In the genomic region with DNA sequence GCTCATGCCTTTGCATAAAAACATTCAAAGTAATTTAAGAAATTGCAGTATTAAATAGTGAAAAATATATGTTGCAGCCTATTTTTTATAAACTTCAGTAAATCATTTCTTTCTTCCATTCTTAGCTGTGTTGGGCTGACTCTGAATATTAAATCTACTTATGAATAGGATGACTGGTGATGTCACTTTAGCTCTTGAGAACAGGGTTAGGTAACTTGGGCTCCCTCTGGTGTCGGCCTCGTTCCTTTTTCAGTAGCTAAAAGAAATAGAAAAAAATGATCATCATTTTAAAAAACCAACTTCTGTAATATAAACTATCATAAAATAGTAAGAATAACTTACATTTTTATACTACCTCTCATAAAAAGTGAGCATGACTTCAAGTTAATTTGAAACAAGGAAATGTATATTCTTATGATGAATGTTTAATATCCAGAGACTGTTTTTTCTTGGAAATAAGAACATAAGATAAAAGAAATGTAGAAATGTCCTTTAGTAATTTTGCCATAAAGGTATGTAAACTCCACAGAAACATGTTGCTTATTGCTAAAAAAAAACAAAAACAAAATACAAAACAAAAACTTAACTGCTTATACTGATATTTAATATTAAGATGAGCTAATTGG, we compare ENCODE assay signal across 8 cellular contexts. TPM values are rescaled to one million over a fixed set of nuclear protein-coding genes. Genes with fewer than 3 reads are reported as not detected.
DNase-seq lines count a peak whose midpoint lies in the region; ATAC-seq and TF ChIP-seq lines count a peak whose summit lies in the region.

No MANE protein-coding gene starts in this region.

- no peak for ATAC-seq in GM18502 (IDR thresholded peaks at IDR 0.05; ENCODE audit: poor library complexity, unreplicated experiment)
- no peak for ATAC-seq in GM18907 (IDR thresholded peaks at IDR 0.05; ENCODE audit: unreplicated experiment)

- peak; percentile 71 for TF ChIP-seq CTCF in retinal pigment epithelial cell (conservative IDR thresholded peaks at IDR 0.05; ENCODE audit: low read depth, low read length)

- peak; percentile 5 for DNase-seq in stimulated activated naive CD4-positive, alpha-beta T cell treated with Interleukin-2 at 50 U/mL for 16 hours (lab: John Stamatoyannopoulos, UW)
- no peak for DNase-seq in stimulated activated naive CD4-positive, alpha-beta T cell (lab: John Stamatoyannopoulos, UW)
- peak; percentile 7 for DNase-seq in NCI-H146 treated with DMSO at 0.1 percent for 48 hours (lab: John Stamatoyannopoulos, UW; ENCODE audit: unreplicated experiment)
- peak; percentile 12 for DNase-seq in UCSD-AML1 (lab: John Stamatoyannopoulos, UW; ENCODE audit: unreplicated experiment)
- peak; percentile 9 for DNase-seq in glomerular endothelial cell (ENCODE audit: extremely low read depth, low read depth, low spot score)
- peak; percentile 56 for DNase-seq in retinal pigment epithelial cell (ENCODE audit: low read depth)

- H3K4me3 ChIP-seq in retinal pigment epithelial cell (ENCODE audit: low read length): no peak overlapping the region

RNA-seq across cellular contexts. Expression of a gene that starts 26.8 kb away (rescaled TPM):
- total RNA-seq in glomerular endothelial cell: 7.6 and 16.6 TPM in 2 replicates

Comparison
In these comparisons a context has a peak if more than half of its experiments do, and no peak if none do; other contexts are left out.
1. DNase-seq: peak in stimulated activated naive CD4-positive, alpha-beta T cell treated with Interleukin-2 at 50 U/mL for 16 hours (single experiment), NCI-H146 treated with DMSO at 0.1 percent for 48 hours (single experiment), UCSD-AML1 (single experiment), glomerular endothelial cell (single experiment) and retinal pigment epithelial cell (single experiment); none in stimulated activated naive CD4-positive, alpha-beta T cell (0 of 6).